8 cellular contexts compared by ENCODE assay signal in the genomic region with DNA sequence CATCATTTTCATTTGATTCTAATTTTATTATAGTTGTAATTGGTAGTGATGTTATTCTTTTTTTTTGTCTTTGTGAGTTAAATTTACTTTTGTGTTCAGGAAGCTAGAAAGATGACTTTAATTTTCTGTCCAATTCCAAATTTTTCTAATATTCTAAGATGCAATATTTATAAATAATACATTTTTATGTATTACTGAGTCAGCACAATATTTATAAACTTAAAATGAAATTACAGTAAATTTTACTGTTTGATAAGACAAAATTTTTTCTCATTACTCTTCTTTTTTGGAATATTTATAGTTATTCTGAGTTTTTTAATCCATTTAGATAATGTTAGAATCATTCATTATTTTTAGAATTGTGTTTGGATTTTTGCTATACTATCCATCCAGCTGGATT.
"Had no signal": no experiment of that assay in that cellular context is flagged by ENCODE, and none has a peak within 500 bp of the region (broad histone marks: within the 10 kb centered on the region; RNA-seq: fewer than 3 reads in every experiment).

No MANE protein-coding gene starts in this region.

- FAIRE-seq: H1, H54, HTR-8/SVneo, K562 had no signal

- ATAC-seq: GM23338, K562 had no signal

- H3K4me2 ChIP-seq: GM23338 had no signal

- DNase-seq: H9, HCEC 1CT, KG1 had no signal

- H3K4me3 ChIP-seq: GM23338, K562 had no signal
